7 cellular contexts compared by ENCODE assay signal in genomic region chr9:131065599-131065998, GRCh38. TPM values are rescaled to one million over a fixed set of nuclear protein-coding genes. Genes with fewer than 3 reads are reported as not detected.
"Had no signal": no experiment of that assay in that cellular context is flagged by ENCODE, and none has a peak within 500 bp of the region (broad histone marks: within the 10 kb centered on the region; RNA-seq: fewer than 3 reads in every experiment).

No MANE protein-coding gene starts in this region.

- ATAC-seq: GM23338, HCT116 had no signal

- H3K36me3 ChIP-seq: HAP-1 had no signal

- H3K27ac ChIP-seq: HL-60 had no signal

- H3K4me3 ChIP-seq: GM23338, HAP-1 had no signal

- H3K4me2 ChIP-seq: GM23338 had no signal

- H3K4me1 ChIP-seq: HAP-1 had no signal

- H3K9me3 ChIP-seq: HAP-1 had no signal

- H2AFZ ChIP-seq: GM23338 had no signal

- DNase-seq: H7, KG1 had no signal

RNA-seq across cellular contexts. Expression of gene AIF1L, which starts 30.7 kb away (rescaled TPM):
- polyA plus RNA-seq: IgD-negative memory B cell had no signal

RNA-seq across cellular contexts. Expression of gene LAMC3, which starts 56.6 kb away (rescaled TPM):
- polyA plus RNA-seq: IgD-negative memory B cell had no signal
